Comparison of ENCODE assay signal across 18 cellular contexts in genomic region chr2:169620509-169620908, GRCh38. TPM values are rescaled to one million over a fixed set of nuclear protein-coding genes. Genes with fewer than 3 reads are reported as not detected.
DNase-seq lines count a peak whose midpoint lies in the region; ATAC-seq, FAIRE-seq and TF ChIP-seq lines count a peak whose summit lies in the region.
"Had no signal": no experiment of that assay in that cellular context is flagged by ENCODE, and none has a peak within 500 bp of the region (broad histone marks: within the 10 kb centered on the region; RNA-seq: fewer than 3 reads in every experiment).

No MANE protein-coding gene starts in this region.

- no peaks in the 10 kb centered on the region for H3K9me1 ChIP-seq in IMR-90 (ENCODE audit: insufficient read depth, low read length)

- H3K56ac ChIP-seq in IMR-90 (ENCODE audit: extremely low read depth, insufficient read depth, low read length), result no peak overlapping the region

- H3K27me3 ChIP-seq in IMR-90 (ENCODE audit: control insufficient read depth, insufficient read depth, low read length), result no peaks in the 10 kb centered on the region
- H3K27me3 ChIP-seq in ovary, result no peaks in the 10 kb centered on the region

- H3K9me3 ChIP-seq in A549 (no peaks in the 10 kb centered on the region), IMR-90 (ENCODE audit: control insufficient read depth, insufficient read depth, low read length) (0 out of 2 replicates have a peak, but pooled peaks cover 2% of the 10 kb centered on the region), ovary (no peaks in the 10 kb centered on the region)

- no peak overlapping the region for H3K14ac ChIP-seq in IMR-90 (replicated peaks; ENCODE audit: low read depth, low read length)

- H3K36me3 ChIP-seq in IMR-90 (ENCODE audit: control insufficient read depth, insufficient read depth, low read length) (peaks cover 11% of the 10 kb centered on the region), ovary (no peaks in the 10 kb centered on the region)

- no TSS peak for BruUV-seq in IMR-90 (replicated peaks; lab: Mats Ljungman, UMichigan)

- no peak overlapping the region for H3K4me2 ChIP-seq in A549
- H3K4me2 ChIP-seq in IMR-90 (ENCODE audit: low read depth, low read length), result no peak overlapping the region

- no peak overlapping the region for H4K91ac ChIP-seq in IMR-90 (ENCODE audit: insufficient read depth, low read depth, low read length)

- no peak for FAIRE-seq in A549 (lab: Jason Lieb, UNC)
- FAIRE-seq: H1 had no signal

- no peak overlapping the region for H2BK15ac ChIP-seq in IMR-90 (ENCODE audit: low read depth, low read length)

- TF ChIP-seq POLR2A in A549 (IDR thresholded peaks at IDR 0.05; ENCODE audit: low read length), result no peak
- TF ChIP-seq POLR2A in IMR-90 (IDR thresholded peaks at IDR 0.05; ENCODE audit: low read depth, low read length), result no peak
- no peak for TF ChIP-seq POLR2A in ovary (IDR thresholded peaks at IDR 0.05)

- H3K18ac ChIP-seq in IMR-90 (ENCODE audit: low read depth, low read length), result no peak overlapping the region

- 84% methylated on average over 1 of the region's 1 CpG for WGBS in A549 (ENCODE audit: missing lambda C conversion rate)
- no CpG with 5 or more reads among the region's 1 CpG for WGBS in IMR-90 (ENCODE audit: extremely low coverage in 2 of 2, insufficient read length in 1 of 2), 2 experiments
- WGBS in ovary, 3 donors, result 67 to 80% (median 77%) methylated on average over 1 of the region's 1 CpG

- dilution Hi-C loops in IMR-90 (cut with HindIII; ENCODE audit: low sequenced_read_pairs, unreplicated experiment), result no loop called here

- H3K36me3 Mint-ChIP-seq in activated T-cell treated with anti-CD3 and anti-CD28 coated beads, Interleukin-2, amount 50 U/mL, for 72 hours (ENCODE audit: insufficient read depth in 2 of 2), result peaks cover 22 to 44% of the 10 kb centered on the region in 2 donors
- H3K36me3 Mint-ChIP-seq in osteocyte (ENCODE audit: unreplicated experiment), result peaks cover 69% of the 10 kb centered on the region

- intact Hi-C loops in IMR-90 (cut with micrococcal nuclease) (loop anchor here (5.0 kb wide), 1 partner anchor 33 kb away; no protein-coding TSS in a partner anchor), ovary (cut with DNase I) (no loop called here)

- H3K4me3 ChIP-seq in A549 (no peak overlapping the region), IMR-90 (ENCODE audit: insufficient read depth, low read depth, low read length) (no peak overlapping the region), ovary (no peak overlapping the region)
- H3K4me3 ChIP-seq: GM23248 had no signal

- H3K27ac ChIP-seq in A549, result no peak overlapping the region
- H3K27ac ChIP-seq in IMR-90 (ENCODE audit: insufficient read depth, low read length), result no peak overlapping the region
- H3K27ac ChIP-seq in ovary, result no peak overlapping the region
- H3K27ac ChIP-seq: GM23248 had no signal

- no peak overlapping the region for H2BK20ac ChIP-seq in IMR-90 (ENCODE audit: low read depth, low read length)

- no peak for TF ChIP-seq CTCF in A549 (IDR thresholded peaks at IDR 0.05)
- no peak for TF ChIP-seq CTCF in IMR-90 (conservative IDR thresholded peaks at IDR 0.05; ENCODE audit: low read depth, low read length)
- TF ChIP-seq CTCF in osteocyte (IDR thresholded peaks at IDR 0.05), result no peak
- TF ChIP-seq CTCF in ovary (IDR thresholded peaks at IDR 0.05), result no peak

- H3K9ac ChIP-seq in IMR-90 (ENCODE audit: low read depth, low read length), result no peak overlapping the region
- H3K9ac ChIP-seq: GM23248 had no signal

- in situ Hi-C loops in IMR-90 (cut with MboI; ENCODE audit: low sequenced_read_pairs), result no loop called here

- no peaks in the 10 kb centered on the region for H3K27me3 Mint-ChIP-seq in activated T-cell treated with anti-CD3 and anti-CD28 coated beads, Interleukin-2, amount 50 U/mL, for 72 hours (ENCODE audit: low read depth)
- H3K27me3 Mint-ChIP-seq in osteocyte (ENCODE audit: unreplicated experiment), result no peaks in the 10 kb centered on the region
- H3K27me3 Mint-ChIP-seq: CD4-positive, alpha-beta memory T cell had no signal

- H3K27ac Mint-ChIP-seq in activated T-cell treated with anti-CD3 and anti-CD28 coated beads, Interleukin-2, amount 50 U/mL, for 72 hours, result peak overlapping the region; percentile 66
- peak overlapping the region; percentile 20 for H3K27ac Mint-ChIP-seq in osteocyte (ENCODE audit: unreplicated experiment)

- POLR2A ChIA-PET in A549 (lab: Yijun Ruan, JAX) (no interaction called here), IMR-90 (lab: Charles Lee; ENCODE audit: unreplicated experiment) (no interaction called here)

- no peak overlapping the region for H2AFZ ChIP-seq in IMR-90 (replicated peaks; ENCODE audit: low read length, poor library complexity)
- H2AFZ ChIP-seq: GM23248 had no signal

- CTCF ChIA-PET in A549 (lab: Yijun Ruan, JAX) (no interaction called here), IMR-90 (lab: Yijun Ruan, JAX) (no interaction called here)

- H3K4me3 Mint-ChIP-seq in activated T-cell treated with anti-CD3 and anti-CD28 coated beads, Interleukin-2, amount 50 U/mL, for 72 hours, result no peak overlapping the region
- H3K4me3 Mint-ChIP-seq in osteocyte (ENCODE audit: unreplicated experiment), result no peak overlapping the region
- H3K4me3 Mint-ChIP-seq: CD4-positive, alpha-beta memory T cell had no signal

- H3K4ac ChIP-seq in IMR-90 (ENCODE audit: low read depth, low read length), result no peak overlapping the region

- no peaks in the 10 kb centered on the region; the same call in 1 of the 2 replicates for H4K20me1 ChIP-seq in IMR-90 (ENCODE audit: insufficient read depth, low read length)

- DNase-seq in activated T-cell treated with anti-CD3 and anti-CD28 coated beads, Interleukin-2, amount 50 U/mL, for 72 hours, result no peak
- no peak for DNase-seq in activated T-cell treated with anti-CD3 and anti-CD28 coated beads, Interleukin-2, amount 50 U/mL, for 48 hours
- DNase-seq in A549 (ENCODE audit: low read depth in 1 of 2, low spot score in 1 of 2) (no peak), IMR-90 (no peak), osteocyte (ENCODE audit: extremely low spot score, unreplicated experiment) (no peak), ovary (no peak), DMS79 treated with DMSO at 0.1 percent for 48 hours (lab: John Stamatoyannopoulos, UW) (no peak)
- DNase-seq: 8988T; C1 segment of cervical spinal cord; Calu3; CD4-positive, alpha-beta memory T cell; COR-L47; DMS53; DND-41; H7; HCEC 1CT had no signal

- H3K23ac ChIP-seq in IMR-90 (ENCODE audit: low read depth, low read length), result no peak overlapping the region

- ATAC-seq in activated T-cell treated with anti-CD3 and anti-CD28 coated beads, Interleukin-2, amount 50 U/mL, for 72 hours (replicated peaks in 1 of 2), result no peak
- no peak for ATAC-seq in A549
- no peak for ATAC-seq in IMR-90 (ENCODE audit: low read depth)

- no peak overlapping the region for H2BK5ac ChIP-seq in IMR-90 (ENCODE audit: low read depth, low read length, poor library complexity, severe bottlenecking)

- no peak overlapping the region for H2AK5ac ChIP-seq in IMR-90 (ENCODE audit: low read depth, low read length)

- no peak overlapping the region for H4K5ac ChIP-seq in IMR-90 (ENCODE audit: low read depth, low read length)

- H3K79me1 ChIP-seq in IMR-90 (ENCODE audit: low read depth in 1 of 2, low read length in 2 of 2), result peaks cover 9 to 15% of the 10 kb centered on the region in 2 experiments

- peaks cover 20% of the 10 kb centered on the region for H3K4me1 Mint-ChIP-seq in activated T-cell treated with anti-CD3 and anti-CD28 coated beads, Interleukin-2, amount 50 U/mL, for 72 hours (ENCODE audit: low read depth)
- peaks cover 9% of the 10 kb centered on the region for H3K4me1 Mint-ChIP-seq in osteocyte (ENCODE audit: unreplicated experiment)

- TF ChIP-seq EP300 in A549 (IDR thresholded peaks at IDR 0.05) (no peak), ovary (IDR thresholded peaks at IDR 0.05) (no peak)

- H2BK120ac ChIP-seq in IMR-90 (ENCODE audit: low read depth, low read length), result no peak overlapping the region

- no peak overlapping the region for H2AK9ac ChIP-seq in IMR-90 (replicated peaks; ENCODE audit: low read depth, low read length, poor library complexity)

- TF ChIP-seq RAD21 in A549 (conservative IDR thresholded peaks at IDR 0.05 in 1 of 2, IDR thresholded peaks at IDR 0.05 in 1 of 2), result no peak
- TF ChIP-seq RAD21 in IMR-90 (IDR thresholded peaks at IDR 0.05; ENCODE audit: low read length), result no peak

- H3K9me3 Mint-ChIP-seq in activated T-cell treated with anti-CD3 and anti-CD28 coated beads, Interleukin-2, amount 50 U/mL, for 72 hours, result peaks cover 1 to 3% of the 10 kb centered on the region in 2 donors
- peaks cover 29% of the 10 kb centered on the region for H3K9me3 Mint-ChIP-seq in osteocyte (ENCODE audit: unreplicated experiment)

- no peaks in the 10 kb centered on the region for H3K4me1 ChIP-seq in A549
- H3K4me1 ChIP-seq in IMR-90 (ENCODE audit: control insufficient read depth, insufficient read depth, low read length), result no peaks in the 10 kb centered on the region
- H3K4me1 ChIP-seq in ovary (ENCODE audit: insufficient read depth), result no peaks in the 10 kb centered on the region

- H4K8ac ChIP-seq in IMR-90 (ENCODE audit: low read depth in 2 of 2, low read length in 2 of 2), result no peak overlapping the region

RNA-seq across cellular contexts. Expression of gene PPIG, which starts 36.4 kb away (rescaled TPM):
- total RNA-seq in activated T-cell treated with anti-CD3 and anti-CD28 coated beads, Interleukin-2, amount 50 U/mL, for 72 hours, result 10 to 100 TPM; 67.4 to 80.0 TPM
- polyA plus RNA-seq in A549 (2011; rRNA removed) (46.4 and 70.8 TPM in 2 replicates), A549 (2017; fragmentation: RNase III; extraction: RNeasy Plus Mini Kit Qiagen cat#74134 plus additional on column Dnase treatment) (57.9 to 61.2 TPM (median 60.5 TPM) in 3 replicates), IMR-90 (2012; rRNA removed) (16.7 TPM in 2 replicates), ovary (10 to 100 TPM; 29.3 to 36.4 TPM)
- polyA plus RNA-seq in A549 (2012; cell fraction: cytosol; rRNA removed), result 9.9 and 10.6 TPM in 2 replicates
- polyA plus RNA-seq in A549 (2012; cell fraction: nucleus; rRNA removed), result 5.5 and 9.8 TPM in 2 replicates
- polyA minus RNA-seq in A549 (2011; rRNA and poly(A)+ RNA removed), result 6.2 and 7.3 TPM in 2 replicates
- total RNA-seq in IMR-90 (2012; rRNA removed) (10.4 and 30.8 TPM in 2 replicates), osteocyte (44.3 and 45.9 TPM in 2 replicates), ovary (10 to 100 TPM; 35.2 to 64.5 (median 55.4) TPM)
- polyA plus RNA-seq in IMR-90 (2012; cell fraction: cytosol; rRNA removed), result 0.91 and 1.6 TPM in 2 replicates
- 0.77 and 12.7 TPM in 2 replicates for polyA plus RNA-seq in IMR-90 (2012; cell fraction: nucleus; rRNA removed; ENCODE audit: low replicate concordance)

RNA-seq across cellular contexts. Expression of gene FASTKD1, which starts 46.8 kb away (rescaled TPM):
- 10 to 100 TPM; 40.4 to 46.3 TPM for total RNA-seq in activated T-cell treated with anti-CD3 and anti-CD28 coated beads, Interleukin-2, amount 50 U/mL, for 72 hours
- polyA plus RNA-seq in A549 (2011; rRNA removed) (41.8 and 52.9 TPM in 2 replicates), A549 (2017; fragmentation: RNase III; extraction: RNeasy Plus Mini Kit Qiagen cat#74134 plus additional on column Dnase treatment) (27.2 to 30.8 TPM (median 28.1 TPM) in 3 replicates), IMR-90 (2012; rRNA removed) (8.2 and 11.4 TPM in 2 replicates), ovary (1 to 10 TPM; 1.9 to 9.7 TPM)
- polyA plus RNA-seq in A549 (2012; cell fraction: cytosol; rRNA removed), result 11.4 and 11.8 TPM in 2 replicates
- polyA plus RNA-seq in A549 (2012; cell fraction: nucleus; rRNA removed), result 7.2 and 10.9 TPM in 2 replicates
- 13.5 and 15.9 TPM in 2 replicates for polyA minus RNA-seq in A549 (2011; rRNA and poly(A)+ RNA removed)
- total RNA-seq in IMR-90 (2012; rRNA removed) (11.5 and 16.9 TPM in 2 replicates), osteocyte (12.3 and 15.6 TPM in 2 replicates), ovary (10 to 100 TPM in 2 of 7 donors, 1 to 10 TPM in 5; 3.6 to 14.1 (median 8.0) TPM)
- polyA plus RNA-seq in IMR-90 (2012; cell fraction: cytosol; rRNA removed), result 0.73 and 0.97 TPM in 2 replicates
- 3.0 and 27.0 TPM in 2 replicates for polyA plus RNA-seq in IMR-90 (2012; cell fraction: nucleus; rRNA removed; ENCODE audit: low replicate concordance)
